12 cellular contexts compared by ENCODE assay signal in genomic region chr2:206225435-206226232, GRCh38. TPM values are rescaled to one million over a fixed set of nuclear protein-coding genes. Genes with fewer than 3 reads are reported as not detected.
DNase-seq lines count a peak whose midpoint lies in the region; ATAC-seq and TF ChIP-seq lines count a peak whose summit lies in the region.
"Had no signal": no experiment of that assay in that cellular context is flagged by ENCODE, and none has a peak within 500 bp of the region (broad histone marks: within the 10 kb centered on the region; RNA-seq: fewer than 3 reads in every experiment).

No MANE protein-coding gene starts in this region.

- H3K27ac Mint-ChIP-seq in activated CD8-positive, alpha-beta memory T cell treated with anti-CD3 and anti-CD28 coated beads, Interleukin-2, amount 10 ng/mL, durations not matched to agents 7 days and 5 days, result no peak overlapping the region
- H3K27ac Mint-ChIP-seq: naive thymus-derived CD8-positive, alpha-beta T cell had no signal

- DNase-seq in activated CD8-positive, alpha-beta memory T cell treated with anti-CD3 and anti-CD28 coated beads, Interleukin-2, amount 10 ng/mL, durations not matched to agents 7 days and 5 days, result peak; percentile 46
- no peak for DNase-seq in activated CD8-positive, alpha-beta memory T cell treated with anti-CD3 and anti-CD28 coated beads, Interleukin-2, amount 50 U/mL, for 4 hours
- DNase-seq in medulla oblongata (ENCODE audit: extremely low spot score), result peak; percentile 18
- DNase-seq in mucosa of descending colon, result no peak
- no peak for DNase-seq in globus pallidus (ENCODE audit: low spot score)
- DNase-seq: amniotic stem cell; naive thymus-derived CD8-positive, alpha-beta T cell; NCI-H2029 treated with DMSO at 0.1 percent for 48 hours; stimulated activated naive CD4-positive, alpha-beta T cell treated with Interleukin-2 at 50 U/mL for 16 hours had no signal

- no peak overlapping the region for H3K4me3 ChIP-seq in mucosa of descending colon

- H3K4me1 ChIP-seq in mucosa of descending colon (ENCODE audit: low read depth), result no peaks in the 10 kb centered on the region

- no peak overlapping the region for H3K4me3 Mint-ChIP-seq in activated CD8-positive, alpha-beta memory T cell treated with anti-CD3 and anti-CD28 coated beads, Interleukin-2, amount 10 ng/mL, durations not matched to agents 7 days and 5 days
- H3K4me3 Mint-ChIP-seq: naive thymus-derived CD8-positive, alpha-beta T cell had no signal

- no peaks in the 10 kb centered on the region for H3K36me3 ChIP-seq in mucosa of descending colon (ENCODE audit: low read depth)

- peaks cover 12% of the 10 kb centered on the region for H3K27me3 Mint-ChIP-seq in activated CD8-positive, alpha-beta memory T cell treated with anti-CD3 and anti-CD28 coated beads, Interleukin-2, amount 10 ng/mL, durations not matched to agents 7 days and 5 days

- no peaks in the 10 kb centered on the region for H3K36me3 Mint-ChIP-seq in activated CD8-positive, alpha-beta memory T cell treated with anti-CD3 and anti-CD28 coated beads, Interleukin-2, amount 10 ng/mL, durations not matched to agents 7 days and 5 days

- no peaks in the 10 kb centered on the region for H3K9me3 ChIP-seq in mucosa of descending colon

- no peaks in the 10 kb centered on the region for H3K9me3 Mint-ChIP-seq in activated CD8-positive, alpha-beta memory T cell treated with anti-CD3 and anti-CD28 coated beads, Interleukin-2, amount 10 ng/mL, durations not matched to agents 7 days and 5 days (ENCODE audit: low read depth)

- no peak for TF ChIP-seq CTCF in mucosa of descending colon (IDR thresholded peaks at IDR 0.05)

- H3K4me1 Mint-ChIP-seq in activated CD8-positive, alpha-beta memory T cell treated with anti-CD3 and anti-CD28 coated beads, Interleukin-2, amount 10 ng/mL, durations not matched to agents 7 days and 5 days, result peaks cover 9% of the 10 kb centered on the region
- H3K4me1 Mint-ChIP-seq: naive thymus-derived CD8-positive, alpha-beta T cell had no signal

- CTCF ChIA-PET in activated CD8-positive, alpha-beta memory T cell treated with anti-CD3 and anti-CD28 coated beads, Interleukin-2, amount 10 ng/mL, durations not matched to agents 7 days and 5 days (lab: Charles Lee), result interaction anchor here (1.2 kb wide), 1 partner anchor 56 kb away, joined by 3 read pairs; no protein-coding TSS in a partner anchor

- ATAC-seq in activated CD8-positive, alpha-beta memory T cell treated with anti-CD3 and anti-CD28 coated beads, Interleukin-2, amount 10 ng/mL, durations not matched to agents 7 days and 5 days, result peak; percentile 76
- ATAC-seq in GM21717 (IDR thresholded peaks at IDR 0.05; ENCODE audit: unreplicated experiment) (peak; percentile 94), HG03135 (IDR thresholded peaks at IDR 0.05; ENCODE audit: unreplicated experiment) (peak; percentile 96), mucosa of descending colon (no peak)
- no peak for ATAC-seq in activated CD4-positive, CD25-positive, alpha-beta regulatory T cell treated with anti-CD3 and anti-CD28 coated beads, Interleukin-2, amount 50 U/mL, for 24 hours
- ATAC-seq: naive thymus-derived CD8-positive, alpha-beta T cell had no signal

- intact Hi-C loops in mucosa of descending colon (cut with DNase I, micrococcal nuclease), result no loop called here

RNA-seq across cellular contexts. Expression of gene ZDBF2, which starts 48.8 kb away (rescaled TPM):
- total RNA-seq in activated CD8-positive, alpha-beta memory T cell treated with anti-CD3 and anti-CD28 coated beads, Interleukin-2, amount 10 ng/mL, durations not matched to agents 7 days and 5 days, result 1 to 10 TPM; 6.9 to 9.4 TPM
- total RNA-seq in mucosa of descending colon, result 10 to 100 TPM in 1 of 3 donors, 1 to 10 TPM in 2; 3.9 to 18.3 (median 3.9) TPM

Comparison
In these comparisons a context has a peak if more than half of its experiments do, and no peak if none do; other contexts are left out.
1. DNase-seq: peak in activated CD8-positive, alpha-beta memory T cell treated with anti-CD3 and anti-CD28 coated beads, Interleukin-2, amount 10 ng/mL, durations not matched to agents 7 days and 5 days (single experiment) and medulla oblongata (single experiment); none in activated CD8-positive, alpha-beta memory T cell treated with anti-CD3 and anti-CD28 coated beads, Interleukin-2, amount 50 U/mL, for 4 hours (single experiment), mucosa of descending colon (0 of 3) and globus pallidus (single experiment).
2. ATAC-seq: peak in activated CD8-positive, alpha-beta memory T cell treated with anti-CD3 and anti-CD28 coated beads, Interleukin-2, amount 10 ng/mL, durations not matched to agents 7 days and 5 days (single experiment), GM21717 (single experiment) and HG03135 (single experiment); none in mucosa of descending colon (single experiment) and activated CD4-positive, CD25-positive, alpha-beta regulatory T cell treated with anti-CD3 and anti-CD28 coated beads, Interleukin-2, amount 50 U/mL, for 24 hours (0 of 2).